9 cellular contexts compared by ENCODE assay signal in genomic region chr10:8365935-8366911, GRCh38.
DNase-seq lines count a peak whose midpoint lies in the region; ATAC-seq and TF ChIP-seq lines count a peak whose summit lies in the region.
"Had no signal": no experiment of that assay in that cellular context is flagged by ENCODE, and none has a peak within 500 bp of the region (broad histone marks: within the 10 kb centered on the region; RNA-seq: fewer than 3 reads in every experiment).

No MANE protein-coding gene starts in this region.

- peak; percentile 92 for DNase-seq in ELF-1 (ENCODE audit: low read depth, low spot score)
- peak; percentile 73 for DNase-seq in RWPE1 (ENCODE audit: low spot score)
- peak; percentile 16 for DNase-seq in adipocyte (ENCODE audit: low read depth)
- DNase-seq in stimulated activated CD4-positive, alpha-beta T cell treated with anti-CD3 and anti-CD28 coated beads, Interleukin-12 subunit alpha, Interleukin-12 subunit beta, amount 100 ng/mL, for 4 hours, result peak; percentile 21
- DNase-seq in upper lobe of right lung, result no peak
- no peak for DNase-seq in AG08395 (ENCODE audit: low spot score)
- DNase-seq: NCI-H524 treated with DMSO at 0.1 percent for 48 hours had no signal

- H3K4me1 ChIP-seq in adipocyte (ENCODE audit: control insufficient read depth, insufficient read depth, low read length) (no peaks in the 10 kb centered on the region), upper lobe of right lung (no peaks in the 10 kb centered on the region)

- POLR2A ChIA-PET in RWPE1 (lab: Yijun Ruan, JAX; ENCODE audit: low non-redundant PET), result interaction anchor here (0.7 kb wide), 1 partner anchor 94 kb away, joined by 8 read pairs; no protein-coding TSS in a partner anchor

- no peak for TF ChIP-seq CTCF in RWPE1 (conservative IDR thresholded peaks at IDR 0.05; ENCODE audit: low read depth)
- TF ChIP-seq CTCF in upper lobe of right lung (IDR thresholded peaks at IDR 0.05), result no peak

- H3K27ac ChIP-seq in RWPE1 (no peak overlapping the region), upper lobe of right lung (no peak overlapping the region)

- no peak overlapping the region for H3K9ac ChIP-seq in adipocyte (ENCODE audit: low read length)

- H3K9me3 ChIP-seq in adipocyte (ENCODE audit: control insufficient read depth, low read length), result no peaks in the 10 kb centered on the region
- no peaks in the 10 kb centered on the region for H3K9me3 ChIP-seq in upper lobe of right lung

- intact Hi-C loops in upper lobe of right lung (cut with DNase I), result no loop called here

- no peak for ATAC-seq in GM21825 (IDR thresholded peaks at IDR 0.05; ENCODE audit: unreplicated experiment)
- ATAC-seq in upper lobe of right lung, result no peak
- no peak for ATAC-seq in GM21619 (IDR thresholded peaks at IDR 0.05; ENCODE audit: unreplicated experiment)

- H3K36me3 ChIP-seq in adipocyte (ENCODE audit: control insufficient read depth, insufficient read depth, low read length, severe bottlenecking), result no peaks in the 10 kb centered on the region
- no peaks in the 10 kb centered on the region for H3K36me3 ChIP-seq in upper lobe of right lung

- H3K4me3 ChIP-seq in adipocyte (ENCODE audit: low read length) (no peak overlapping the region), upper lobe of right lung (no peak overlapping the region)

- H3K27me3 ChIP-seq in adipocyte (replicated peaks; ENCODE audit: control insufficient read depth, insufficient read depth, low read length) (peaks cover 2% of the 10 kb centered on the region), upper lobe of right lung (no peaks in the 10 kb centered on the region)

- CTCF ChIA-PET in RWPE1 (lab: Yijun Ruan, JAX), result interaction anchor here (0.7 kb wide), 1 partner anchor 146 kb away, joined by 4 read pairs; no protein-coding TSS in a partner anchor

Comparison
In these comparisons a context has a peak if more than half of its experiments do, and no peak if none do; other contexts are left out.
1. DNase-seq: peak in ELF-1 (single experiment), RWPE1 (single experiment), adipocyte (single experiment) and stimulated activated CD4-positive, alpha-beta T cell treated with anti-CD3 and anti-CD28 coated beads, Interleukin-12 subunit alpha, Interleukin-12 subunit beta, amount 100 ng/mL, for 4 hours (single experiment); none in upper lobe of right lung (single experiment) and AG08395 (single experiment).